ENCODE assay signal across 11 cellular contexts in the genomic region with DNA sequence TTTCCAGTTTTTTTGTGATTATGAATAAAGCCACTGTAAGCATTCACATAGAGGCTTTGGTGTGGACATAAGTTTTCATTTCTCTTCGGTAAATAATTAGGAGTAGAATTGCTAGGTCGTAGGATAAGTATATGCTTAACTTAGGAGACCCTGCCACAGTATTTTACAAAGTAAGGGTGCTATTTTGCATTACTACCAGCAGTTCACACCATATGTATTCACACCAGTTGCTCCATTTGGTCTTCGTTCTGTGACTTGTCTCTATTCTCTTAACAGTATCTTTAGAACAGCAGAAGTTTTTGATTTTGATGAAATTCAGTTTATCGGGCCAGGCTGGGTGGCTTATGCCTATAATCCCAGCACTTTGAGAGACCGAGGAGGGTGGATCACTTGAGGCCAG.
"Had no signal": no experiment of that assay in that cellular context is flagged by ENCODE, and none has a peak within 500 bp of the region (broad histone marks: within the 10 kb centered on the region; RNA-seq: fewer than 3 reads in every experiment).

No MANE protein-coding gene starts in this region.

- ATAC-seq: GM23338, HCT116 had no signal

- H3K27ac ChIP-seq: GM23248 had no signal

- H3K4me2 ChIP-seq: GM23338 had no signal

- H3K27ac Mint-ChIP-seq: GM23338, HFFc6 had no signal

- H3K4me3 ChIP-seq: GM23248, GM23338, HAP-1 had no signal

- DNase-seq: GM23248, GOT3, H7, H9, HCEC 1CT, HFFc6 had no signal

- FAIRE-seq: H1, H54 had no signal

- H3K4me3 Mint-ChIP-seq: GM23338, H9, HFFc6 had no signal

- H3K9me3 ChIP-seq: HAP-1 had no signal

- H3K36me3 ChIP-seq: HAP-1 had no signal

- H2AFZ ChIP-seq: GM23248, GM23338 had no signal

- H3K9ac ChIP-seq: GM23248 had no signal
